ENCODE assay signal across 8 cellular contexts in genomic region chr9:14316574-14317304, GRCh38.
A peak's percentile ranks its signal among the peaks of the same experiment; 100 is the strongest.
DNase-seq lines count a peak whose midpoint lies in the region; ATAC-seq and TF ChIP-seq lines count a peak whose summit lies in the region.

No MANE protein-coding gene starts in this region.

- peaks cover 62% of the 10 kb centered on the region for H3K4me1 ChIP-seq in OCI-LY1 (ENCODE audit: insufficient read depth, low read length, severe bottlenecking)
- no peaks in the 10 kb centered on the region for H3K4me1 ChIP-seq in parathyroid adenoma

- H3K36me3 ChIP-seq in OCI-LY1 (ENCODE audit: insufficient read depth, low read length) (no peaks in the 10 kb centered on the region), parathyroid adenoma (ENCODE audit: control insufficient read depth, insufficient read depth, low read length) (no peaks in the 10 kb centered on the region)

- TF ChIP-seq CTCF in OCI-LY1 (IDR thresholded peaks at IDR 0.05; ENCODE audit: low read length) (no peak), fibroblast of mammary gland (conservative IDR thresholded peaks at IDR 0.05; ENCODE audit: control insufficient read depth, insufficient read depth, low read depth, low read length) (no peak), parathyroid adenoma (IDR thresholded peaks at IDR 0.05) (no peak)

- no peaks in the 10 kb centered on the region for H3F3A ChIP-seq in OCI-LY1 (ENCODE audit: insufficient read depth, low read length)

- H3K79me2 ChIP-seq in OCI-LY1 (ENCODE audit: insufficient read depth, low read length) (no peaks in the 10 kb centered on the region), parathyroid adenoma (no peaks in the 10 kb centered on the region)

- H2AFZ ChIP-seq in OCI-LY1 (ENCODE audit: low read length) (no peak overlapping the region), parathyroid adenoma (no peak overlapping the region)

- ATAC-seq in HG03175 (IDR thresholded peaks at IDR 0.05; ENCODE audit: unreplicated experiment) (no peak), HG02885 (IDR thresholded peaks at IDR 0.05; ENCODE audit: poor library complexity, unreplicated experiment) (no peak), GM18519 (IDR thresholded peaks at IDR 0.05; ENCODE audit: low FRiP score, unreplicated experiment) (no peak), GM21825 (IDR thresholded peaks at IDR 0.05; ENCODE audit: unreplicated experiment) (no peak)

- H3K9me2 ChIP-seq in OCI-LY1 (ENCODE audit: low read depth, low read length), result no peaks in the 10 kb centered on the region

- H3K27me3 ChIP-seq in OCI-LY1 (ENCODE audit: insufficient read depth, low read length) (no peaks in the 10 kb centered on the region), parathyroid adenoma (ENCODE audit: control insufficient read depth, insufficient read depth, low read length) (peaks cover 4% of the 10 kb centered on the region)

- DNase-seq in DMS79 (lab: John Stamatoyannopoulos, UW) (peak; percentile 51), fibroblast of mammary gland (ENCODE audit: low read depth) (no peak)

- H3K4me2 ChIP-seq in OCI-LY1 (ENCODE audit: low read length) (peak overlapping the region; percentile 85; the same call in 1 of the 2 replicates), parathyroid adenoma (ENCODE audit: low read length) (no peak overlapping the region)

- H3K4me3 ChIP-seq in OCI-LY1 (ENCODE audit: low read depth, low read length, poor library complexity, severe bottlenecking), result peak overlapping the region; percentile 68
- H3K4me3 ChIP-seq in fibroblast of mammary gland (ENCODE audit: control insufficient read depth, low read depth, low read length), result peak overlapping the region; percentile 61
- H3K4me3 ChIP-seq in parathyroid adenoma (ENCODE audit: low read depth, low read length), result peak overlapping the region; percentile 48

- H3K9ac ChIP-seq in OCI-LY1 (ENCODE audit: low read length), result no peak overlapping the region
- H3K9ac ChIP-seq in parathyroid adenoma, result no peak overlapping the region

- H3K27ac ChIP-seq in OCI-LY1 (ENCODE audit: low read depth, low read length, poor library complexity, severe bottlenecking), result peak overlapping the region; percentile 88
- H3K27ac ChIP-seq in parathyroid adenoma, result peak overlapping the region; percentile 39

- H4K20me1 ChIP-seq in OCI-LY1 (ENCODE audit: insufficient read depth, low read length), result no peaks in the 10 kb centered on the region

- no peaks in the 10 kb centered on the region for H3K9me3 ChIP-seq in OCI-LY1 (ENCODE audit: low read length)
- H3K9me3 ChIP-seq in parathyroid adenoma (ENCODE audit: control insufficient read depth, low read length), result no peaks in the 10 kb centered on the region
